8 cellular contexts compared by ENCODE assay signal in genomic region chr13:112690242-112690943, GRCh38. TPM values are rescaled to one million over a fixed set of nuclear protein-coding genes. Genes with fewer than 3 reads are reported as not detected.
DNase-seq lines count a peak whose midpoint lies in the region; ATAC-seq, FAIRE-seq and TF ChIP-seq lines count a peak whose summit lies in the region.

No MANE protein-coding gene starts in this region.

- TF ChIP-seq CTCF in BJ (IDR thresholded peaks at IDR 0.05; ENCODE audit: insufficient read depth, low read depth, low read length) (no peak), brain microvascular endothelial cell (IDR thresholded peaks at IDR 0.05; ENCODE audit: low read depth, low read length, missing control alignments) (no peak), keratinocyte (optimal IDR thresholded peaks at IDR 0.05 in 1 of 3, IDR thresholded peaks at IDR 0.05 in 1 of 3, conservative IDR thresholded peaks at IDR 0.05 in 1 of 3; ENCODE audit: extremely low read depth in 1 of 3, insufficient read depth in 2 of 3, low read length in 3 of 3) (no peak)

- H3K36me3 ChIP-seq in BJ (ENCODE audit: control insufficient read depth, insufficient read depth, low read length) (no peaks in the 10 kb centered on the region), brain microvascular endothelial cell (replicated peaks) (no peaks in the 10 kb centered on the region), keratinocyte (ENCODE audit: control insufficient read depth in 2 of 2, extremely low read depth in 1 of 2, insufficient read depth in 2 of 2, low read length in 2 of 2) (no peaks in the 10 kb centered on the region)

- peak overlapping the region; percentile 80 for H3K4me2 ChIP-seq in keratinocyte (ENCODE audit: control insufficient read depth, extremely low read depth, insufficient read depth, low read depth, low read length)

- POLR2A ChIA-PET in BJ (lab: Charles Lee) = no interaction called here

- DNase-seq in BJ (ENCODE audit: low read depth) = no peak
- DNase-seq in RKO (ENCODE audit: low spot score) = peak; percentile 31
- DNase-seq in brain microvascular endothelial cell = no peak
- no peak for DNase-seq in keratinocyte (ENCODE audit: low read depth, low spot score)
- peak; percentile 49 for DNase-seq in stimulated activated CD4-positive, alpha-beta T cell treated with anti-CD3 and anti-CD28 coated beads, Interleukin-15, amount 100 ng/mL, for 24 hours
- no peak for DNase-seq in NCI-H524 treated with DMSO at 0.1 percent for 48 hours (lab: John Stamatoyannopoulos, UW)

- ATAC-seq in GM18868 (IDR thresholded peaks at IDR 0.05; ENCODE audit: unreplicated experiment) (peak; percentile 15), HG03039 (IDR thresholded peaks at IDR 0.05; ENCODE audit: unreplicated experiment) (peak; percentile 23)

- peak overlapping the region; percentile 66 for H2AFZ ChIP-seq in keratinocyte (ENCODE audit: control insufficient read depth, low read length)

- FAIRE-seq in keratinocyte (lab: Jason Lieb, UNC) = no peak

- dilution Hi-C loops in keratinocyte (cut with MboI; ENCODE audit: extremely low pct_ligation_motif_present, low sequenced_read_pairs) = no loop called here

- peak overlapping the region; percentile 80 for H3K9ac ChIP-seq in keratinocyte (ENCODE audit: control insufficient read depth, extremely low read depth, insufficient read depth, low read length)

- in situ Hi-C loops in brain microvascular endothelial cell (cut with HindIII; ENCODE audit: low pct_ligation_motif_present, low sequenced_read_pairs) = no loop called here

- no peak overlapping the region for H3K27ac ChIP-seq in brain microvascular endothelial cell
- H3K27ac ChIP-seq in keratinocyte (ENCODE audit: control insufficient read depth, insufficient read depth, low read length) = peak overlapping the region; percentile 40

- H3K79me2 ChIP-seq in keratinocyte (ENCODE audit: control insufficient read depth, insufficient read depth, low read length) = peaks cover 18% of the 10 kb centered on the region

- no peaks in the 10 kb centered on the region for H3K9me3 ChIP-seq in keratinocyte (ENCODE audit: control insufficient read depth, low read depth, low read length)

- no peaks in the 10 kb centered on the region for H3K27me3 ChIP-seq in BJ (ENCODE audit: control insufficient read depth, insufficient read depth, low read length)
- H3K27me3 ChIP-seq in brain microvascular endothelial cell (replicated peaks) = no peaks in the 10 kb centered on the region
- H3K27me3 ChIP-seq in keratinocyte (ENCODE audit: control insufficient read depth, extremely low read depth, insufficient read depth, low read length) = no peaks in the 10 kb centered on the region

- H3K9me1 ChIP-seq in keratinocyte (ENCODE audit: control insufficient read depth, extremely low read depth, insufficient read depth, low read length) = no peaks in the 10 kb centered on the region

- H3K4me3 ChIP-seq in BJ (ENCODE audit: low read depth, low read length) = peak overlapping the region; percentile 73
- H3K4me3 ChIP-seq in brain microvascular endothelial cell (ENCODE audit: low read depth, low read length) = peak overlapping the region; percentile 61
- H3K4me3 ChIP-seq in keratinocyte (ENCODE audit: control insufficient read depth in 2 of 3, extremely low read depth in 1 of 3, insufficient read depth in 2 of 3, low read depth in 1 of 3, low read length in 3 of 3) = peak overlapping the region; percentile 80 to 95 (median 83)

- CTCF ChIA-PET in BJ (lab: Yijun Ruan, JAX) = no interaction called here

- peaks cover 22% of the 10 kb centered on the region for H3K4me1 ChIP-seq in keratinocyte (ENCODE audit: control insufficient read depth, extremely low read depth, insufficient read depth, low read length)

- H4K20me1 ChIP-seq in keratinocyte (ENCODE audit: control insufficient read depth, extremely low read depth, insufficient read depth, low read length) = no peaks in the 10 kb centered on the region

RNA-seq across cellular contexts. Expression of gene ATP11A, which starts 0.6 kb away (rescaled TPM):
- polyA plus RNA-seq in BJ (2011; rRNA removed) (1.8 and 1.9 TPM in 2 replicates), keratinocyte (3.6 to 4.3 TPM (median 4.3 TPM) in 3 replicates)
- polyA minus RNA-seq in BJ (2011; rRNA and poly(A)+ RNA removed) = 4.2 and 7.7 TPM in 2 replicates
- 12.7 TPM for polyA plus RNA-seq in keratinocyte (2011; ENCODE audit: low read depth)
- polyA plus RNA-seq in keratinocyte (2011; cell fraction: cytosol; rRNA removed) = 3.5 and 3.7 TPM in 2 replicates
- polyA plus RNA-seq in keratinocyte (2011; cell fraction: nucleus; rRNA removed) = 26.6 and 34.8 TPM in 2 replicates
- 5.9 and 15.0 TPM in 2 replicates for polyA plus RNA-seq in keratinocyte (2012; ENCODE audit: low replicate concordance)
- polyA minus RNA-seq in keratinocyte = 9.9 to 26.6 TPM (median 21.3 TPM) in 3 replicates
- polyA minus RNA-seq in keratinocyte (2011; cell fraction: cytosol; rRNA and poly(A)+ RNA removed) = 10.9 TPM
- polyA minus RNA-seq in keratinocyte (2011; cell fraction: nucleus; rRNA and poly(A)+ RNA removed) = 32.7 and 44.0 TPM in 2 replicates

Comparison
In these comparisons a context has a peak if more than half of its experiments do, and no peak if none do; other contexts are left out.
1. DNase-seq: peak in RKO (single experiment) and stimulated activated CD4-positive, alpha-beta T cell treated with anti-CD3 and anti-CD28 coated beads, Interleukin-15, amount 100 ng/mL, for 24 hours (single experiment); none in BJ (single experiment), brain microvascular endothelial cell (single experiment), keratinocyte (single experiment) and NCI-H524 treated with DMSO at 0.1 percent for 48 hours (single experiment).
2. Peak in every context shown above with its lines, with median percentiles within 50 percentile points of each other: H3K4me3 ChIP-seq.